Comparison of ENCODE assay signal across 8 cellular contexts in the genomic region with DNA sequence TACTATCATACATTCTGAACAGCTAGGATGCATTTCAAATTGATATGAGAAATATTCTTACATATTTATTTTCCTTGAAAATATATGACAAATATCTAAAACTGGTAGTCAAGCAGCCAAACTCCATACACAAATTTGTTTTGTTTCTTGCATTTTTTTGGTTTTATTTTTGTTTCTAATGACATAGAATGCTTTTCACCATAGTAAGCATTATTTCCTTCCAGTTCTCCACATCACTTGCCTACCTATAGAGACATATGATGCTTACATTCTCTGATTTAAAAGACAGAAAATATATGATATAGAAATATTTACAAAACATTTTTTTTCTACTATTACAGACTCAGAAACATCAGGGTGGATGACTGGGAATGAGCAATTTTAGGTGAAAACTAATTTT.
"Had no signal": no experiment of that assay in that cellular context is flagged by ENCODE, and none has a peak within 500 bp of the region (broad histone marks: within the 10 kb centered on the region; RNA-seq: fewer than 3 reads in every experiment).

No MANE protein-coding gene starts in this region.

- FAIRE-seq: G401.6, GM12878, GM12891, GM12892, GM18507, GM19239 had no signal

- ATAC-seq: GM12878 had no signal

- DNase-seq: GDM1, GF-D8 had no signal

- H3K4me3 ChIP-seq: GM12878 had no signal
